18 cellular contexts compared by ENCODE assay signal in the genomic region with DNA sequence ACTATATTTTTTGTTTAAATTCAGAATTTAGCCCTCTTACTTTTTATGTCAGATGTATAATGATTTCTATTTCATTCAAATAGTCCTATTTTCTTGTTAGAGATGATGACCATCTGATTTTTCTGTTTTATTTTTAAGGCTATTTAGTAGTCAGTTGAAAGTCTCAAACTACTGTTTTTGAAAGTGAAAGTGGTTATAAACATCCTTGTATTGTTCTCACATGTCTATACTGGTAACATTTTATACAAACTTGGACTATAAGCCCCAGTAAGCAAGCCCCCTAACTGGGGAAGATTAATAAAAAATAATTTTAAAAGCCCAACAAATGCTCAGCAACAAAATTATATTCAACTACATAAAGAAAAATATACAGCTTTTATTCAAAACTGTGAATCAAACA.
DNase-seq lines count a peak whose midpoint lies in the region; ATAC-seq, FAIRE-seq and TF ChIP-seq lines count a peak whose summit lies in the region.
"Had no signal": no experiment of that assay in that cellular context is flagged by ENCODE, and none has a peak within 500 bp of the region (broad histone marks: within the 10 kb centered on the region; RNA-seq: fewer than 3 reads in every experiment).

No MANE protein-coding gene starts in this region.

- no peak for TF ChIP-seq CTCF in fibroblast of pulmonary artery (IDR thresholded peaks at IDR 0.05; ENCODE audit: low read length, missing control alignments)

- FAIRE-seq in GM12892 (lab: Jason Lieb, UNC): no peak
- FAIRE-seq: HepG2 had no signal

- no peak for TF ChIP-seq POLR2A in GM12892 (IDR thresholded peaks at IDR 0.05; ENCODE audit: low read depth, low read length)

- H3K4me3 ChIP-seq in fibroblast of pulmonary artery (replicated peaks; ENCODE audit: low read depth, low read length): no peak overlapping the region
- H3K4me3 ChIP-seq: tibial artery had no signal

- ATAC-seq in GM18858 (IDR thresholded peaks at IDR 0.05; ENCODE audit: unreplicated experiment): peak; percentile 80
- ATAC-seq in GM21786 (IDR thresholded peaks at IDR 0.05; ENCODE audit: unreplicated experiment): peak; percentile 68
- ATAC-seq in HG03457 (IDR thresholded peaks at IDR 0.05; ENCODE audit: unreplicated experiment): peak; percentile 57
- ATAC-seq in HG03039 (IDR thresholded peaks at IDR 0.05; ENCODE audit: unreplicated experiment): no peak
- ATAC-seq in GM19328 (IDR thresholded peaks at IDR 0.05; ENCODE audit: unreplicated experiment): no peak
- ATAC-seq: activated CD8-positive, alpha-beta T cell treated with anti-CD3 and anti-CD28 coated beads for 36 hours; activated T-cell treated with anti-CD3 and anti-CD28 coated beads, Interleukin-2, amount 50 U/mL, for 72 hours; HepG2; stimulated activated effector memory CD8-positive, alpha-beta T cell treated with anti-CD3 and anti-CD28 coated beads, Interleukin-12 subunit alpha, Interleukin-12 subunit beta, amount 100 ng/mL, for 72 hours had no signal

- DNase-seq in fibroblast of pulmonary artery (ENCODE audit: low read depth) (peak; percentile 3), GM12892 (ENCODE audit: insufficient read length) (no peak), GDM1 (lab: John Stamatoyannopoulos, UW) (no peak)
- DNase-seq: activated CD8-positive, alpha-beta T cell treated with anti-CD3 and anti-CD28 coated beads for 36 hours; activated T-cell treated with anti-CD3 and anti-CD28 coated beads, Interleukin-2, amount 50 U/mL, for 72 hours; brain microvascular endothelial cell; erythroblast; NCI-H2081 treated with DMSO at 0.1 percent for 48 hours; NCI-H526 treated with DMSO at 0.1 percent for 48 hours; RPMI8226; tibial artery had no signal

Comparison
In these comparisons a context has a peak if more than half of its experiments do, and no peak if none do; other contexts are left out.
1. ATAC-seq: peak in GM18858 (single experiment), GM21786 (single experiment) and HG03457 (single experiment); none in HG03039 (single experiment) and GM19328 (single experiment).